24 cellular contexts compared by ENCODE assay signal in genomic region chr9:90793729-90794128, GRCh38. TPM values are rescaled to one million over a fixed set of nuclear protein-coding genes. Genes with fewer than 3 reads are reported as not detected.
DNase-seq lines count a peak whose midpoint lies in the region; ATAC-seq lines count a peak whose summit lies in the region.
"Had no signal": no experiment of that assay in that cellular context is flagged by ENCODE, and none has a peak within 500 bp of the region (broad histone marks: within the 10 kb centered on the region; RNA-seq: fewer than 3 reads in every experiment).

No MANE protein-coding gene starts in this region.

- H3K36me3 Mint-ChIP-seq in activated T-cell treated with anti-CD3 and anti-CD28 coated beads, Interleukin-2, amount 50 U/mL, for 72 hours (ENCODE audit: insufficient read depth in 2 of 2) = peaks cover 4 to 5% of the 10 kb centered on the region in 2 donors
- no peaks in the 10 kb centered on the region for H3K36me3 Mint-ChIP-seq in activated T-helper 17 cell treated with anti-CD3 and anti-CD28 coated beads, Interleukin-2, amount 50 U/mL, for 72 hours (ENCODE audit: low read depth)
- H3K36me3 Mint-ChIP-seq in activated CD8-positive, alpha-beta T cell treated with anti-CD3 and anti-CD28 coated beads, Interleukin-2, amount 10 ng/mL, durations not matched to agents 7 days and 5 days (ENCODE audit: low read depth) = no peaks in the 10 kb centered on the region

- H3K9me3 ChIP-seq in MG63 = no peaks in the 10 kb centered on the region
- H3K9me3 ChIP-seq: breast epithelium, psoas muscle, thoracic aorta, uterus had no signal

- peaks cover 12% of the 10 kb centered on the region for H3K4me1 Mint-ChIP-seq in activated T-cell treated with anti-CD3 and anti-CD28 coated beads, Interleukin-2, amount 50 U/mL, for 72 hours (ENCODE audit: low read depth)
- no peaks in the 10 kb centered on the region for H3K4me1 Mint-ChIP-seq in activated T-helper 17 cell treated with anti-CD3 and anti-CD28 coated beads, Interleukin-2, amount 50 U/mL, for 72 hours
- no peaks in the 10 kb centered on the region for H3K4me1 Mint-ChIP-seq in activated CD8-positive, alpha-beta T cell treated with anti-CD3 and anti-CD28 coated beads, Interleukin-2, amount 10 ng/mL, durations not matched to agents 7 days and 5 days (ENCODE audit: low read depth)

- peaks cover 2 to 4% of the 10 kb centered on the region in 2 donors for H3K9me3 Mint-ChIP-seq in activated T-cell treated with anti-CD3 and anti-CD28 coated beads, Interleukin-2, amount 50 U/mL, for 72 hours
- peaks cover 5% of the 10 kb centered on the region for H3K9me3 Mint-ChIP-seq in activated T-helper 17 cell treated with anti-CD3 and anti-CD28 coated beads, Interleukin-2, amount 50 U/mL, for 72 hours
- no peaks in the 10 kb centered on the region for H3K9me3 Mint-ChIP-seq in activated CD8-positive, alpha-beta T cell treated with anti-CD3 and anti-CD28 coated beads, Interleukin-2, amount 10 ng/mL, durations not matched to agents 7 days and 5 days (ENCODE audit: insufficient read depth)

- CTCF ChIA-PET in activated CD8-positive, alpha-beta T cell treated with anti-CD3 and anti-CD28 coated beads, Interleukin-2, amount 10 ng/mL, durations not matched to agents 7 days and 5 days (lab: Charles Lee) = no interaction called here

- no peak overlapping the region for H3K4me3 ChIP-seq in MG63
- H3K4me3 ChIP-seq: breast epithelium, psoas muscle, thoracic aorta, uterus had no signal

- no peak for DNase-seq in activated T-cell treated with anti-CD3 and anti-CD28 coated beads, Interleukin-2, amount 50 U/mL, for 72 hours
- DNase-seq in activated T-cell treated with anti-CD3 and anti-CD28 coated beads, Interleukin-2, amount 50 U/mL, for 1 hour = no peak
- DNase-seq in MG63 (no peak), NCI-H1105 treated with DMSO at 0.1 percent for 48 hours (lab: John Stamatoyannopoulos, UW) (no peak)
- no peak for DNase-seq in activated CD8-positive, alpha-beta T cell treated with anti-CD3 and anti-CD28 coated beads, Interleukin-2, amount 10 ng/mL, durations not matched to agents 7 days and 5 days
- DNase-seq: activated CD4-positive, alpha-beta T cell treated with anti-CD3 and anti-CD28 coated beads, Interleukin-2, amount 50 U/mL, for 1 hour; effector CD8-positive, alpha-beta T cell; mesenchymal stem cell; NCI-H1417; psoas muscle; SHP77; stimulated activated CD4-positive, alpha-beta T cell treated with anti-CD3 and anti-CD28 coated beads, Interleukin-15, amount 100 ng/mL, for 24 hours; stimulated activated naive CD8-positive, alpha-beta T cell treated with anti-CD3 and anti-CD28 coated beads, Interleukin-15, Interleukin-2, amounts not matched to agents 100 U/mL and 50 U/mL, for 24 hours; uterus; WERI-Rb-1 had no signal

- H3K4me3 Mint-ChIP-seq in activated T-cell treated with anti-CD3 and anti-CD28 coated beads, Interleukin-2, amount 50 U/mL, for 72 hours = no peak overlapping the region
- no peak overlapping the region for H3K4me3 Mint-ChIP-seq in activated T-helper 17 cell treated with anti-CD3 and anti-CD28 coated beads, Interleukin-2, amount 50 U/mL, for 72 hours
- no peak overlapping the region for H3K4me3 Mint-ChIP-seq in activated CD8-positive, alpha-beta T cell treated with anti-CD3 and anti-CD28 coated beads, Interleukin-2, amount 10 ng/mL, durations not matched to agents 7 days and 5 days

- H3K27me3 ChIP-seq in MG63 = 0 out of 2 replicates have a peak, but pooled peaks cover 3% of the 10 kb centered on the region
- H3K27me3 ChIP-seq: breast epithelium, uterus had no signal

- no peak overlapping the region for H3K27ac Mint-ChIP-seq in activated T-cell treated with anti-CD3 and anti-CD28 coated beads, Interleukin-2, amount 50 U/mL, for 72 hours
- H3K27ac Mint-ChIP-seq in activated T-helper 17 cell treated with anti-CD3 and anti-CD28 coated beads, Interleukin-2, amount 50 U/mL, for 72 hours = peak overlapping the region; percentile 5
- no peak overlapping the region for H3K27ac Mint-ChIP-seq in activated CD8-positive, alpha-beta T cell treated with anti-CD3 and anti-CD28 coated beads, Interleukin-2, amount 10 ng/mL, durations not matched to agents 7 days and 5 days
- H3K27ac Mint-ChIP-seq: activated naive CD4-positive, alpha-beta T cell treated with anti-CD3 and anti-CD28 coated beads, Interleukin-2, amount 50 U/mL, for 72 hours had no signal

- no peaks in the 10 kb centered on the region for H3K36me3 ChIP-seq in MG63
- H3K36me3 ChIP-seq: breast epithelium, thoracic aorta, uterus, WERI-Rb-1 had no signal

- POLR2A ChIA-PET in activated CD8-positive, alpha-beta T cell treated with anti-CD3 and anti-CD28 coated beads, Interleukin-2, amount 10 ng/mL, durations not matched to agents 7 days and 5 days (lab: Charles Lee) = no interaction called here

- peak; percentile 56 to 60 for ATAC-seq in activated T-cell treated with anti-CD3 and anti-CD28 coated beads, Interleukin-2, amount 50 U/mL, for 72 hours (replicated peaks in 1 of 2)
- ATAC-seq in HG03432 (IDR thresholded peaks at IDR 0.05; ENCODE audit: unreplicated experiment) = peak; percentile 35
- peak; percentile 85 for ATAC-seq in activated T-helper 17 cell treated with anti-CD3 and anti-CD28 coated beads, Interleukin-2, amount 50 U/mL, for 72 hours (replicated peaks)
- ATAC-seq in activated CD8-positive, alpha-beta T cell treated with anti-CD3 and anti-CD28 coated beads, Interleukin-2, amount 10 ng/mL, durations not matched to agents 7 days and 5 days = no peak
- ATAC-seq in GM18868 (IDR thresholded peaks at IDR 0.05; ENCODE audit: unreplicated experiment) = no peak
- ATAC-seq: HCT116; left lobe of liver; psoas muscle; stimulated activated naive CD8-positive, alpha-beta T cell treated with anti-CD3 and anti-CD28 coated beads, Interleukin-15, Interleukin-2, amounts not matched to agents 100 U/mL and 50 U/mL, for 24 hours had no signal

- peaks cover 51% of the 10 kb centered on the region for H3K27me3 Mint-ChIP-seq in activated T-cell treated with anti-CD3 and anti-CD28 coated beads, Interleukin-2, amount 50 U/mL, for 72 hours (ENCODE audit: low read depth)
- peaks cover 34% of the 10 kb centered on the region for H3K27me3 Mint-ChIP-seq in activated T-helper 17 cell treated with anti-CD3 and anti-CD28 coated beads, Interleukin-2, amount 50 U/mL, for 72 hours
- peaks cover 26% of the 10 kb centered on the region for H3K27me3 Mint-ChIP-seq in activated CD8-positive, alpha-beta T cell treated with anti-CD3 and anti-CD28 coated beads, Interleukin-2, amount 10 ng/mL, durations not matched to agents 7 days and 5 days (ENCODE audit: low read depth)

RNA-seq across cellular contexts. Expression of gene SYK, which starts 7.9 kb away (rescaled TPM):
- under 1 TPM; 0.19 to 0.44 TPM for total RNA-seq in activated T-cell treated with anti-CD3 and anti-CD28 coated beads, Interleukin-2, amount 50 U/mL, for 72 hours
- total RNA-seq in activated T-helper 17 cell treated with anti-CD3 and anti-CD28 coated beads, Interleukin-2, amount 50 U/mL, for 72 hours = under 1 TPM; 0.16 to 0.37 TPM
- total RNA-seq in MG63 (2014; rRNA removed; shearing (Covaris generic); ENCODE audit: low replicate concordance) = 4.9 and 7.9 TPM in 2 replicates
- total RNA-seq in activated CD8-positive, alpha-beta T cell treated with anti-CD3 and anti-CD28 coated beads, Interleukin-2, amount 10 ng/mL, durations not matched to agents 7 days and 5 days = under 1 TPM; 0.13 TPM
- total RNA-seq: G401 had no signal

Comparison
In these comparisons a context has a peak if more than half of its experiments do, and no peak if none do; other contexts are left out.
1. ATAC-seq: peak in activated T-cell treated with anti-CD3 and anti-CD28 coated beads, Interleukin-2, amount 50 U/mL, for 72 hours (2 of 2), HG03432 (single experiment) and activated T-helper 17 cell treated with anti-CD3 and anti-CD28 coated beads, Interleukin-2, amount 50 U/mL, for 72 hours (single experiment); none in activated CD8-positive, alpha-beta T cell treated with anti-CD3 and anti-CD28 coated beads, Interleukin-2, amount 10 ng/mL, durations not matched to agents 7 days and 5 days (single experiment) and GM18868 (single experiment).